In the genomic region with DNA sequence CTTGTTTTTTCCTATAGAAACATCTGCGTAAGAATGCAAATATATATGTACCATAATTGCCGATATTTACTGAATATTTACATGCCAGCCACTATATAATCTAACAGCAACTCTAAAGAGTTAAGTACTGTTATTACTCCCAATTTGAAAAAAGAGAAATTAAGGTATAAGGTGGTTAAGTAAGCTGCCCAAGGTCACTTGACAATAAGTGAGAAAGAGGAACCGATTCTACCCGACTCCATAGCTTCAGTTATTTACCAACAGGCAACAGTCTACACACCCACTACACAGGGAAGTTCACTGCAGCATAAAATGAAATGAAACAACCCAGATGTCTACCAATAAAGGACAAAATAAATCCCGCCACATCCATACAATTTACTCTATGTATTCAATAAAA, we compare ENCODE assay signal across 8 cellular contexts. TPM values are rescaled to one million over a fixed set of nuclear protein-coding genes. Genes with fewer than 3 reads are reported as not detected.
DNase-seq lines count a peak whose midpoint lies in the region; ATAC-seq and TF ChIP-seq lines count a peak whose summit lies in the region.

No MANE protein-coding gene starts in this region.

- no TSS peak for BruUV-seq in PC-9 (replicated peaks; lab: Mats Ljungman, UMichigan)

- peak overlapping the region; percentile 59; the same call in 1 of the 2 replicates for H2AFZ ChIP-seq in PC-9

- in situ Hi-C loops in Caki2 (cut with HindIII; ENCODE audit: low pct_unique_long_range_greater_than_20kb, low sequenced_read_pairs), result no loop called here

- H3K27me3 ChIP-seq in PC-9 (ENCODE audit: insufficient read depth, low read depth) (no peaks in the 10 kb centered on the region), aorta (ENCODE audit: control insufficient read depth in 1 of 2, insufficient read depth in 2 of 2, low read length in 1 of 2) (no peaks in the 10 kb centered on the region)

- intact Hi-C loops in PC-9 (cut with micrococcal nuclease; ENCODE audit: unreplicated experiment), result loop anchor here (5.0 kb wide), 1 partner anchor 290 kb away; the partner anchor contains the start of genes KLHL28 and TOGARAM1
- intact Hi-C loops in aorta (cut with DNase I), result loop anchor here (2.0 to 5.0 kb wide), 3 partner anchors 115 to 355 kb away; partner anchors contain the start of genes FANCM (in 2 of the 2) and PRPF39 (in 1 of the 2)

- H3K27ac Mint-ChIP-seq in naive thymus-derived CD8-positive, alpha-beta T cell, result peak overlapping the region in 9 of 10 donors; percentile 54 to 98 (median 83)

- POLR2A ChIA-PET in PC-9 (lab: Charles Lee; ENCODE audit: unreplicated experiment), result interaction anchor here (0.6 kb wide), 1 partner anchor 85 kb away, joined by 17 read pairs; no protein-coding TSS in a partner anchor
- POLR2A ChIA-PET in naive thymus-derived CD8-positive, alpha-beta T cell (lab: Charles Lee), result interaction anchor here (0.6 to 1.9 kb wide), 4 partner anchors 89 to 290 kb away, joined by 3 to 15 read pairs (median 8); partner anchors contain the start of genes FKBP3, KLHL28 and TOGARAM1

- H3K27me3 Mint-ChIP-seq in naive thymus-derived CD8-positive, alpha-beta T cell, result no peaks in the 10 kb centered on the region

- TF ChIP-seq CTCF in PC-9 (conservative IDR thresholded peaks at IDR 0.05) (no peak), coronary artery (IDR thresholded peaks at IDR 0.05) (no peak)

- CTCF ChIA-PET in PC-9 (lab: Charles Lee), result interaction anchor here (0.7 kb wide), 1 partner anchor 486 kb away, joined by 3 read pairs; no protein-coding TSS in a partner anchor

- ATAC-seq in GM19043 (IDR thresholded peaks at IDR 0.05; ENCODE audit: low read depth, unreplicated experiment) (peak; percentile 55), HG03135 (IDR thresholded peaks at IDR 0.05; ENCODE audit: unreplicated experiment) (peak; percentile 72), aorta (ENCODE audit: low FRiP score) (no peak)
- no peak for ATAC-seq in naive thymus-derived CD8-positive, alpha-beta T cell

- 0 out of 2 replicates have a peak, but pooled peaks cover 3% of the 10 kb centered on the region for H3K36me3 ChIP-seq in PC-9 (ENCODE audit: low read depth)
- H3K36me3 ChIP-seq in aorta (ENCODE audit: control insufficient read depth in 1 of 2, insufficient read depth in 2 of 2, low read length in 1 of 2), result no peaks in the 10 kb centered on the region

- peaks cover 9% of the 10 kb centered on the region for H3F3A ChIP-seq in PC-9 (ENCODE audit: insufficient read depth, low read depth)

- H3K4me3 ChIP-seq in PC-9 (peak overlapping the region; percentile 94), coronary artery (peak overlapping the region; percentile 87), aorta (ENCODE audit: low read length in 2 of 2) (peak overlapping the region in 1 of 2 donors; percentile 79)

- H3K9me3 Mint-ChIP-seq in naive thymus-derived CD8-positive, alpha-beta T cell, result peaks cover 0 to 11% (median 2%) of the 10 kb centered on the region in 9 donors

- H3K4me3 Mint-ChIP-seq in naive thymus-derived CD8-positive, alpha-beta T cell, result peak overlapping the region; percentile 90 to 97 (median 96)

- H3K36me3 Mint-ChIP-seq in naive thymus-derived CD8-positive, alpha-beta T cell, result no peaks in the 10 kb centered on the region

- H3K9me2 ChIP-seq in PC-9 (ENCODE audit: insufficient read depth), result no peaks in the 10 kb centered on the region

- peak overlapping the region; percentile 99 for H3K4me2 ChIP-seq in PC-9

- H3K4me1 ChIP-seq in PC-9 (replicated peaks; ENCODE audit: insufficient read depth) (peaks cover 29% of the 10 kb centered on the region), aorta (ENCODE audit: control insufficient read depth in 1 of 2, insufficient read depth in 2 of 2, low read length in 2 of 2) (no peaks in the 10 kb centered on the region)

- H3K4me1 Mint-ChIP-seq in naive thymus-derived CD8-positive, alpha-beta T cell, result peaks cover 8 to 37% (median 20%) of the 10 kb centered on the region in 4 donors

- H3K79me2 ChIP-seq in PC-9 (ENCODE audit: low read depth), result peaks cover 61% of the 10 kb centered on the region

- H3K27ac ChIP-seq in PC-9 (peak overlapping the region; percentile 5; the same call in 1 of the 2 replicates), coronary artery (no peak overlapping the region), aorta (ENCODE audit: low read depth in 1 of 2, low read length in 2 of 2) (no peak overlapping the region)

- WGBS in aorta, 2 donors, result 27 to 33% methylated on average over 5 of the region's 5 CpGs

- DNase-seq in Caki2 (ENCODE audit: low read depth) (peak; percentile 14), PC-9 (peak in 1 of 2 experiments; percentile 36), coronary artery (ENCODE audit: low spot score) (no peak), aorta (no peak), islet precursor cell (no peak)
- peak in 1 of 10 donors; percentile 10 for DNase-seq in naive thymus-derived CD8-positive, alpha-beta T cell

- H3K9me3 ChIP-seq in PC-9 (ENCODE audit: insufficient read depth, low read depth) (no peaks in the 10 kb centered on the region), aorta (ENCODE audit: control insufficient read depth, low read length) (no peaks in the 10 kb centered on the region)

- H4K20me1 ChIP-seq in PC-9 (ENCODE audit: insufficient read depth), result no peaks in the 10 kb centered on the region

RNA-seq across cellular contexts. Expression of gene MIS18BP1, which starts 1.1 kb away (rescaled TPM):
- 18.5 and 26.6 TPM in 2 replicates for total RNA-seq in Caki2 (2014; rRNA removed; shearing (Covaris generic); ENCODE audit: low replicate concordance)
- 41.0 and 54.4 TPM in 2 replicates for total RNA-seq in PC-9 (2021)
- 10 to 100 TPM; 17.6 to 20.9 TPM for total RNA-seq in naive thymus-derived CD8-positive, alpha-beta T cell
- polyA plus RNA-seq in naive thymus-derived CD8-positive, alpha-beta T cell, result 10 to 100 TPM; 16.2 to 18.4 (median 18.0) TPM
- 10 to 100 TPM; 15.5 to 31.4 TPM for total RNA-seq in aorta
- 10 to 100 TPM in 1 of 2 donors, 1 to 10 TPM in 1; 8.8 to 23.8 TPM for polyA plus RNA-seq in aorta

Comparison
In these comparisons a context has a peak if more than half of its experiments do, and no peak if none do; other contexts are left out.
1. ATAC-seq: peak in GM19043 (single experiment) and HG03135 (single experiment); none in naive thymus-derived CD8-positive, alpha-beta T cell (0 of 2) and aorta (single experiment).